In the genomic region with DNA sequence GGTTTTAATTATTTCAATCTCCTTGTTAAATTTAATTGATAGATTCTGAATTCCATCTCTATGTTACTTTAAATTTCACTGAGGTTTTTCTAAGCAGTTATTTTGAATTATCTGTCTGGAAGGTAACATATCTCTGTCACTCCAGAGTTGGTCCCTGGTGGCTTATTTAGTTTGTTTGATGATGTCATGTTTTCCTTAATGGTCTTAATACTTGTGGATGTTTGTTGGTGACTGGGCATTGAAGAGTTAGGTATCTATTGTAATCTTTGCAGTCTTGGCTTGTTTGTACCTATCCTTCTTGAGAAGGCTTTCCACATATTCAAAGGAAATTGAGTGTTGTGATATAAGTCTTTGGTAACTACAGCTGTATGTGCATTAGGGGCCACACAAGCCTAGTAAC, we compare ENCODE assay signal across 11 cellular contexts.
"Had no signal": no experiment of that assay in that cellular context is flagged by ENCODE, and none has a peak within 500 bp of the region (broad histone marks: within the 10 kb centered on the region; RNA-seq: fewer than 3 reads in every experiment).

No MANE protein-coding gene starts in this region.

- H2AFZ ChIP-seq: GM23248, GM23338 had no signal

- ATAC-seq: GM23338, HCT116 had no signal

- H3K4me2 ChIP-seq: GM23338 had no signal

- DNase-seq: GM23248, GOT3, H7, H9, HCEC 1CT, HFFc6 had no signal

- H3K4me3 ChIP-seq: GM23248, GM23338, HAP-1 had no signal

- H3K9ac ChIP-seq: GM23248 had no signal

- H3K27ac ChIP-seq: GM23248 had no signal

- H3K9me3 ChIP-seq: HAP-1 had no signal

- H3K36me3 ChIP-seq: HAP-1 had no signal

- FAIRE-seq: H1, H54 had no signal
